Comparison of ENCODE assay signal across 8 cellular contexts in genomic region chr11:2902784-2903671, GRCh38. TPM values are rescaled to one million over a fixed set of nuclear protein-coding genes. Genes with fewer than 3 reads are reported as not detected.
DNase-seq lines count a peak whose midpoint lies in the region; ATAC-seq and TF ChIP-seq lines count a peak whose summit lies in the region.

No MANE protein-coding gene starts in this region.

- H3K36me3 Mint-ChIP-seq in brain: peaks cover 6% of the 10 kb centered on the region

- H3K4me3 Mint-ChIP-seq in brain: peak overlapping the region; percentile 66 to 77 (median 71)

- ATAC-seq in HG02973 (IDR thresholded peaks at IDR 0.05; ENCODE audit: unreplicated experiment): peak; percentile 7

- peaks cover 6 to 21% (median 15%) of the 10 kb centered on the region in 5 experiments for H3K9me3 Mint-ChIP-seq in brain

- peaks cover 14% of the 10 kb centered on the region for H3K4me1 Mint-ChIP-seq in brain

- no peak for DNase-seq in AG09309 (ENCODE audit: low read depth)
- peak; percentile 63 for DNase-seq in mucosa of gallbladder (ENCODE audit: low spot score)
- DNase-seq in HK-2 (ENCODE audit: unreplicated experiment): no peak
- DNase-seq in T1000 (lab: John Stamatoyannopoulos, UW): no peak
- no peak for DNase-seq in NCI-H526 treated with DMSO at 0.1 percent for 48 hours (lab: John Stamatoyannopoulos, UW)
- no peak for DNase-seq in mesenteric fat pad (ENCODE audit: low spot score)

- peaks cover 52% of the 10 kb centered on the region for H3K27me3 Mint-ChIP-seq in brain

- peak overlapping the region; percentile 76 for H3K4me3 ChIP-seq in AG09309 (ENCODE audit: control insufficient read depth, low read depth, low read length)

- H3K27ac Mint-ChIP-seq in brain: peak overlapping the region in 1 of 5 experiments; percentile 11

- TF ChIP-seq CTCF in AG09309 (IDR thresholded peaks at IDR 0.05; ENCODE audit: control insufficient read depth, insufficient read depth, low read depth, low read length, missing control alignments) (no peak), brain (conservative IDR thresholded peaks at IDR 0.05) (no peak)

RNA-seq across cellular contexts. Expression of gene CDKN1C, which starts 17.5 kb away (rescaled TPM):
- polyA plus RNA-seq in brain (ENCODE audit: insufficient read depth, low read depth, low replicate concordance): 323 TPM
- total RNA-seq in mucosa of gallbladder (59.4 TPM), mesenteric fat pad (252 TPM)

RNA-seq across cellular contexts. Expression of gene PHLDA2, which starts 26.2 kb away (rescaled TPM):
- 10.6 TPM for polyA plus RNA-seq in brain (ENCODE audit: insufficient read depth, low read depth, low replicate concordance)
- 38.7 TPM for total RNA-seq in mucosa of gallbladder
- total RNA-seq in mesenteric fat pad: 6.8 TPM
